23 cellular contexts compared by ENCODE assay signal in genomic region chrX:18892881-18893280, GRCh38.
DNase-seq lines count a peak whose midpoint lies in the region; ATAC-seq, FAIRE-seq and TF ChIP-seq lines count a peak whose summit lies in the region.
"Had no signal": no experiment of that assay in that cellular context is flagged by ENCODE, and none has a peak within 500 bp of the region (broad histone marks: within the 10 kb centered on the region; RNA-seq: fewer than 3 reads in every experiment).

No MANE protein-coding gene starts in this region.

- FAIRE-seq in bronchial epithelial cell (lab: Jason Lieb, UNC) = peak; percentile 58
- FAIRE-seq: A549, D721Med, G401.6, GM12892, H54 had no signal

- peaks cover 0 to 4% (median 0%) of the 10 kb centered on the region in 9 donors for H3K36me3 ChIP-seq in heart left ventricle
- peaks cover 3% of the 10 kb centered on the region for H3K36me3 ChIP-seq in bronchial epithelial cell (ENCODE audit: control insufficient read depth, insufficient read depth, low read length)

- DNase-seq in right cardiac atrium (no peak), heart left ventricle (no peak), bronchial epithelial cell (ENCODE audit: low read depth) (no peak), occipital lobe (lab: John Stamatoyannopoulos, UW) (peak; percentile 7), NOMO-1 treated with DMSO at 0.1 percent for 48 hours (lab: John Stamatoyannopoulos, UW; ENCODE audit: unreplicated experiment) (no peak), T-helper 1 cell (no peak)
- DNase-seq: 8988T; ACHN; AML-193; BE2C; CD4-positive, alpha-beta T cell; CD8-positive, alpha-beta memory T cell; DMS153; DND-41; GOT3; HCEC 1CT had no signal

- H3K27ac ChIP-seq in right cardiac atrium (ENCODE audit: low read length) (peak overlapping the region; percentile 31), heart left ventricle (no peak overlapping the region)
- H3K27ac ChIP-seq: A549; BLaER1 treated with 17β-estradiol and CSF1 and Interleukin-3, amounts not matched to agents 10 nM and 100 nM had no signal

- no peak for TF ChIP-seq POLR2A in heart left ventricle (IDR thresholded peaks at IDR 0.05)

- no peak for TF ChIP-seq CTCF in heart left ventricle (IDR thresholded peaks at IDR 0.05)
- TF ChIP-seq CTCF in bronchial epithelial cell (IDR thresholded peaks at IDR 0.05; ENCODE audit: insufficient read depth, low read length, severe bottlenecking) = no peak

- intact Hi-C loops in right cardiac atrium (cut with DNase I) (loop anchor here in 1 of 4 donors (10.0 kb wide), 1 partner anchor 488 kb away; no protein-coding TSS in a partner anchor), heart left ventricle (cut with DNase I) (loop anchor here in 4 of 10 donors (10.0 kb wide), 2 partner anchors 468 to 498 kb away; partner anchors contain the start of gene CDKL5 (in 2 of the 4))

- H3K4me3 ChIP-seq in right cardiac atrium (ENCODE audit: low read length) (no peak overlapping the region), heart left ventricle (no peak overlapping the region), bronchial epithelial cell (ENCODE audit: low read depth, low read length) (no peak overlapping the region)
- H3K4me3 ChIP-seq: A549; BLaER1 treated with 17β-estradiol and CSF1 and Interleukin-3, amounts not matched to agents 10 nM and 100 nM had no signal

- 85% methylated on average over 6 of the region's 6 CpGs for WGBS in right cardiac atrium
- 74 to 84% (median 81%) methylated on average over 6 of the region's 6 CpGs for WGBS in heart left ventricle, 4 donors

- H3K27me3 ChIP-seq in right cardiac atrium (ENCODE audit: control insufficient read depth, insufficient read depth) = no peaks in the 10 kb centered on the region
- H3K27me3 ChIP-seq in heart left ventricle = no peaks in the 10 kb centered on the region
- H3K27me3 ChIP-seq in bronchial epithelial cell (ENCODE audit: control insufficient read depth, insufficient read depth, low read length) = no peaks in the 10 kb centered on the region
- H3K27me3 ChIP-seq: BE2C had no signal

- ATAC-seq in right cardiac atrium (no peak), heart left ventricle (no peak), HG03571 (IDR thresholded peaks at IDR 0.05; ENCODE audit: unreplicated experiment) (no peak)
- ATAC-seq: A549 had no signal

- no peaks in the 10 kb centered on the region for H3K9me3 ChIP-seq in right cardiac atrium (ENCODE audit: control insufficient read depth, low read length)
- no peaks in the 10 kb centered on the region for H3K9me3 ChIP-seq in heart left ventricle
- H3K9me3 ChIP-seq: A549; BE2C; BLaER1 treated with 17β-estradiol and CSF1 and Interleukin-3, amounts not matched to agents 10 nM and 100 nM had no signal

- H3K4me1 ChIP-seq in right cardiac atrium (ENCODE audit: control insufficient read depth, insufficient read depth, low read length) (no peaks in the 10 kb centered on the region), heart left ventricle (peaks cover 0 to 19% (median 4%) of the 10 kb centered on the region in 12 donors)
- H3K4me1 ChIP-seq: A549, BE2C had no signal
